15 cellular contexts compared by ENCODE assay signal in the genomic region with DNA sequence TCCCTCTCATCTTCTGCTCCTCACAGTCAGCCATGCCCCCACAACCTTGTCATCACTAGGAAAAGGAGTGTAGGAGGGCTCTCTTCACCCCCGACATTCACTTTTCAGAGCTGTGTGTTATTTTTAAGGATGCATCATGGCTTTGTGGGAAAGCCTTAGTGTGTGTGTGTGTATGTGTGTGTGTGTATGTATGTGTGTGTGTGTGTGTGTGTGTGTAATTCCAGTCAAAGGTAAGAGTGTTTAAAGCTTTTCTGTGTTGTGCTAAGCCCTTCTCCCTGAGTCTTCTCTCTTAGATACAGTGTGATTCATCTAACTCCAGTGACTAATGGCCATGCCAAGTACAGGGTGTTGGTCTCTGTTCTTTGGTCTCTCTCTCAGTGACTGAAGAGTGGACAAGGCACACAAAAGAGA.
A peak's percentile ranks its signal among the peaks of the same experiment; 100 is the strongest.
DNase-seq lines count a peak whose midpoint lies in the region; ATAC-seq and TF ChIP-seq lines count a peak whose summit lies in the region.
"Had no signal": no experiment of that assay in that cellular context is flagged by ENCODE, and none has a peak within 500 bp of the region (broad histone marks: within the 10 kb centered on the region; RNA-seq: fewer than 3 reads in every experiment).

No MANE protein-coding gene starts in this region.

- DNase-seq in AG08395 (ENCODE audit: low spot score) (peak; percentile 67), HT1080 (ENCODE audit: low read depth) (peak; percentile 82), cardiac fibroblast (ENCODE audit: low read depth in 2 of 2) (peak; percentile 54 to 84), left lobe of liver (ENCODE audit: low spot score) (no peak), SIG-M5 (lab: John Stamatoyannopoulos, UW) (no peak)
- DNase-seq: CD4-positive, CD25-positive, alpha-beta regulatory T cell; erythroblast; left cardiac atrium; NCI-H1436 treated with DMSO at 0.1 percent for 48 hours; NCI-H82; stimulated activated CD4-positive, alpha-beta T cell treated with anti-CD3 and anti-CD28 coated beads, Interleukin-1b, Interleukin-23, amount 100 ng/mL, for 48 hours; T-cell had no signal

- no peak overlapping the region for H3K4me3 ChIP-seq in cardiac fibroblast (replicated peaks in 1 of 2; ENCODE audit: low read depth in 2 of 2, low read length in 2 of 2)

- ATAC-seq in left lobe of liver (peak; percentile 36), GM19395 (IDR thresholded peaks at IDR 0.05; ENCODE audit: unreplicated experiment) (no peak), HG02678 (IDR thresholded peaks at IDR 0.05; ENCODE audit: unreplicated experiment) (no peak), GM21786 (IDR thresholded peaks at IDR 0.05; ENCODE audit: unreplicated experiment) (no peak)

- TF ChIP-seq CTCF in cardiac fibroblast (IDR thresholded peaks at IDR 0.05; ENCODE audit: low read depth, low read length): no peak

Comparison
In these comparisons a context has a peak if more than half of its experiments do, and no peak if none do; other contexts are left out.
1. DNase-seq: peak in AG08395 (single experiment), HT1080 (single experiment) and cardiac fibroblast (2 of 2); none in left lobe of liver (single experiment) and SIG-M5 (single experiment).